8 cellular contexts compared by ENCODE assay signal in genomic region chrX:15815779-15816452, GRCh38. TPM values are rescaled to one million over a fixed set of nuclear protein-coding genes. Genes with fewer than 3 reads are reported as not detected.
DNase-seq lines count a peak whose midpoint lies in the region; ATAC-seq and TF ChIP-seq lines count a peak whose summit lies in the region.

No MANE protein-coding gene starts in this region.

- no peaks in the 10 kb centered on the region for H3K27me3 ChIP-seq in suprapubic skin

- peaks cover 9% of the 10 kb centered on the region for H3K4me1 Mint-ChIP-seq in dendritic cell treated with granulocyte-macrophage colony-stimulating factor and Interleukin-4, amounts not matched to agents 40 ng/mL and 50 ng/mL, for 4 days (ENCODE audit: low read depth)
- peaks cover 32 to 43% of the 10 kb centered on the region in 2 donors for H3K4me1 Mint-ChIP-seq in natural killer cell treated with Interleukin-12 subunit alpha and Interleukin-12 subunit beta and Interleukin-15 and Interleukin-18, amount 100 ng/mL, for 72 hours (ENCODE audit: low read depth in 2 of 2)

- H3K9me3 Mint-ChIP-seq in dendritic cell treated with granulocyte-macrophage colony-stimulating factor and Interleukin-4, amounts not matched to agents 40 ng/mL and 50 ng/mL, for 4 days = no peaks in the 10 kb centered on the region
- no peaks in the 10 kb centered on the region for H3K9me3 Mint-ChIP-seq in natural killer cell treated with Interleukin-12 subunit alpha and Interleukin-12 subunit beta and Interleukin-15 and Interleukin-18, amount 100 ng/mL, for 72 hours

- peak in 2 of 3 donors; percentile 1 to 9 for DNase-seq in stimulated activated CD4-positive, alpha-beta T cell treated with anti-CD3 and anti-CD28 coated beads, Interleukin-12 subunit alpha, Interleukin-12 subunit beta, amount 100 ng/mL, for 48 hours (ENCODE audit: low read depth in 2 of 3, low spot score in 1 of 3)
- DNase-seq in stimulated activated CD4-positive, alpha-beta T cell treated with anti-CD3 and anti-CD28 coated beads, Interleukin-4, amount 100 ng/mL, for 1 hour = no peak
- DNase-seq in OCI-M1 (lab: John Stamatoyannopoulos, UW) (peak; percentile 67), NCI-H146 treated with DMSO at 0.1 percent for 48 hours (lab: John Stamatoyannopoulos, UW; ENCODE audit: unreplicated experiment) (no peak), suprapubic skin (ENCODE audit: low spot score in 2 of 2) (no peak)
- DNase-seq in natural killer cell treated with Interleukin-12 subunit alpha and Interleukin-12 subunit beta and Interleukin-15 and Interleukin-18, amount 100 ng/mL, for 72 hours (ENCODE audit: low spot score) = no peak

- no peaks in the 10 kb centered on the region for H3K4me1 ChIP-seq in suprapubic skin

- no peaks in the 10 kb centered on the region for H3K9me3 ChIP-seq in suprapubic skin

- 80% methylated on average over 10 of the region's 10 CpGs for WGBS in suprapubic skin

- no peak for TF ChIP-seq POLR2A in suprapubic skin (IDR thresholded peaks at IDR 0.05)

- no peak for TF ChIP-seq CTCF in suprapubic skin (IDR thresholded peaks at IDR 0.05)

- ATAC-seq in HG02642 (IDR thresholded peaks at IDR 0.05; ENCODE audit: poor library complexity, unreplicated experiment) = peak; percentile 74
- peak; percentile 70 to 79 for ATAC-seq in natural killer cell treated with Interleukin-12 subunit alpha and Interleukin-12 subunit beta and Interleukin-15 and Interleukin-18, amount 100 ng/mL, for 72 hours

- H3K4me3 Mint-ChIP-seq in dendritic cell treated with granulocyte-macrophage colony-stimulating factor and Interleukin-4, amounts not matched to agents 40 ng/mL and 50 ng/mL, for 4 days = no peak overlapping the region
- peak overlapping the region; percentile 84 for H3K4me3 Mint-ChIP-seq in natural killer cell treated with Interleukin-12 subunit alpha and Interleukin-12 subunit beta and Interleukin-15 and Interleukin-18, amount 100 ng/mL, for 72 hours

- TF ChIP-seq EP300 in suprapubic skin (IDR thresholded peaks at IDR 0.05) = no peak

- no peaks in the 10 kb centered on the region for H3K27me3 Mint-ChIP-seq in dendritic cell treated with granulocyte-macrophage colony-stimulating factor and Interleukin-4, amounts not matched to agents 40 ng/mL and 50 ng/mL, for 4 days
- no peaks in the 10 kb centered on the region for H3K27me3 Mint-ChIP-seq in natural killer cell treated with Interleukin-12 subunit alpha and Interleukin-12 subunit beta and Interleukin-15 and Interleukin-18, amount 100 ng/mL, for 72 hours

- H3K4me3 ChIP-seq in suprapubic skin = no peak overlapping the region

- intact Hi-C loops in dendritic cell treated with granulocyte-macrophage colony-stimulating factor and Interleukin-4, amounts not matched to agents 40 ng/mL and 50 ng/mL, for 4 days (cut with micrococcal nuclease) = no loop called here

- H3K36me3 Mint-ChIP-seq in dendritic cell treated with granulocyte-macrophage colony-stimulating factor and Interleukin-4, amounts not matched to agents 40 ng/mL and 50 ng/mL, for 4 days (ENCODE audit: low read depth) = peaks cover 71% of the 10 kb centered on the region
- H3K36me3 Mint-ChIP-seq in natural killer cell treated with Interleukin-12 subunit alpha and Interleukin-12 subunit beta and Interleukin-15 and Interleukin-18, amount 100 ng/mL, for 72 hours = peaks cover 30% of the 10 kb centered on the region

- peaks cover 23% of the 10 kb centered on the region for H3K36me3 ChIP-seq in suprapubic skin

- no peak overlapping the region for H3K27ac ChIP-seq in suprapubic skin

- H3K27ac Mint-ChIP-seq in dendritic cell treated with granulocyte-macrophage colony-stimulating factor and Interleukin-4, amounts not matched to agents 40 ng/mL and 50 ng/mL, for 4 days = peak overlapping the region; percentile 41
- H3K27ac Mint-ChIP-seq in natural killer cell treated with Interleukin-12 subunit alpha and Interleukin-12 subunit beta and Interleukin-15 and Interleukin-18, amount 100 ng/mL, for 72 hours = peak overlapping the region; percentile 87

RNA-seq across cellular contexts. Expression of gene ZRSR2, which starts 25.6 kb away (rescaled TPM):
- 10 to 100 TPM; 21.4 to 28.6 TPM for total RNA-seq in natural killer cell treated with Interleukin-12 subunit alpha and Interleukin-12 subunit beta and Interleukin-15 and Interleukin-18, amount 100 ng/mL, for 72 hours
- 10 to 100 TPM in 1 of 4 donors, 1 to 10 TPM in 3; 2.3 to 11.5 (median 6.1) TPM for total RNA-seq in suprapubic skin

RNA-seq across cellular contexts. Expression of gene AP1S2, which starts 38.7 kb away (rescaled TPM):
- 10 to 100 TPM; 26.7 to 35.8 TPM for total RNA-seq in natural killer cell treated with Interleukin-12 subunit alpha and Interleukin-12 subunit beta and Interleukin-15 and Interleukin-18, amount 100 ng/mL, for 72 hours
- 10 to 100 TPM; 15.8 to 32.5 (median 19.5) TPM for total RNA-seq in suprapubic skin

Comparison
In these comparisons a context has a peak if more than half of its experiments do, and no peak if none do; other contexts are left out.
1. DNase-seq: peak in stimulated activated CD4-positive, alpha-beta T cell treated with anti-CD3 and anti-CD28 coated beads, Interleukin-12 subunit alpha, Interleukin-12 subunit beta, amount 100 ng/mL, for 48 hours (2 of 3) and OCI-M1 (single experiment); none in stimulated activated CD4-positive, alpha-beta T cell treated with anti-CD3 and anti-CD28 coated beads, Interleukin-4, amount 100 ng/mL, for 1 hour (single experiment), natural killer cell treated with Interleukin-12 subunit alpha and Interleukin-12 subunit beta and Interleukin-15 and Interleukin-18, amount 100 ng/mL, for 72 hours (single experiment), NCI-H146 treated with DMSO at 0.1 percent for 48 hours (single experiment) and suprapubic skin (0 of 2).